25 cellular contexts compared by ENCODE assay signal in genomic region chr14:24556756-24557155, GRCh38. TPM values are rescaled to one million over a fixed set of nuclear protein-coding genes. Genes with fewer than 3 reads are reported as not detected.
DNase-seq lines count a peak whose midpoint lies in the region; ATAC-seq, FAIRE-seq and TF ChIP-seq lines count a peak whose summit lies in the region.
"Had no signal": no experiment of that assay in that cellular context is flagged by ENCODE, and none has a peak within 500 bp of the region (broad histone marks: within the 10 kb centered on the region; RNA-seq: fewer than 3 reads in every experiment).

No MANE protein-coding gene starts in this region.

- TF ChIP-seq POLR2A in GM12892 (IDR thresholded peaks at IDR 0.05; ENCODE audit: low read depth, low read length): no peak

- H3K27me3 Mint-ChIP-seq in MCF 10A (ENCODE audit: insufficient read depth, unreplicated experiment): no peaks in the 10 kb centered on the region

- no peak overlapping the region for H3K4me3 Mint-ChIP-seq in MCF 10A (ENCODE audit: unreplicated experiment)
- H3K4me3 Mint-ChIP-seq: activated naive CD4-positive, alpha-beta T cell treated with anti-CD3 and anti-CD28 coated beads for 36 hours; CD4-positive, CD25-positive, alpha-beta regulatory T cell; neural progenitor cell had no signal

- ATAC-seq in HG02840 (IDR thresholded peaks at IDR 0.05; ENCODE audit: low FRiP score, unreplicated experiment): no peak
- ATAC-seq: left lung, psoas muscle had no signal

- intact Hi-C loops in MCF 10A (cut with micrococcal nuclease): no loop called here

- H3K9me3 Mint-ChIP-seq in MCF 10A (ENCODE audit: unreplicated experiment): peaks cover 7% of the 10 kb centered on the region
- H3K9me3 Mint-ChIP-seq: neural progenitor cell had no signal

- no peak for FAIRE-seq in GM12892 (lab: Jason Lieb, UNC)
- FAIRE-seq: colon, endometrium had no signal

- TF ChIP-seq CTCF in MCF 10A (IDR thresholded peaks at IDR 0.05; ENCODE audit: unreplicated experiment): no peak

- no peaks in the 10 kb centered on the region for H3K36me3 ChIP-seq in MG63
- no peaks in the 10 kb centered on the region for H3K36me3 ChIP-seq in H7 (replicated peaks; ENCODE audit: control insufficient read depth, insufficient read depth, low read length)
- H3K36me3 ChIP-seq: ascending aorta, HAP-1, left lung, neural progenitor cell, spleen had no signal

- peaks cover 7% of the 10 kb centered on the region for H3K4me1 Mint-ChIP-seq in MCF 10A (ENCODE audit: insufficient read depth, unreplicated experiment)
- H3K4me1 Mint-ChIP-seq: CD4-positive, CD25-positive, alpha-beta regulatory T cell; neural progenitor cell had no signal

- POLR2A ChIA-PET in MCF 10A (lab: Yijun Ruan, JAX): no interaction called here

- no TSS peak for BruUV-seq in MCF 10A (replicated peaks; lab: Mats Ljungman, UMichigan)

- H3K27ac Mint-ChIP-seq in MCF 10A (ENCODE audit: low read depth, unreplicated experiment): peak overlapping the region; percentile 13
- H3K27ac Mint-ChIP-seq: activated naive CD4-positive, alpha-beta T cell treated with anti-CD3 and anti-CD28 coated beads for 36 hours; CD4-positive, CD25-positive, alpha-beta regulatory T cell; neural progenitor cell had no signal

- no peaks in the 10 kb centered on the region for H3K27me3 ChIP-seq in MG63
- H3K27me3 ChIP-seq in H7 (ENCODE audit: control insufficient read depth, insufficient read depth, low read length): no peaks in the 10 kb centered on the region
- H3K27me3 ChIP-seq: ascending aorta, left lung, neural progenitor cell, spleen, testis had no signal

- no peaks in the 10 kb centered on the region for H3K9me3 ChIP-seq in MG63
- H3K9me3 ChIP-seq: ascending aorta, HAP-1, left lung, psoas muscle, testis had no signal

- CTCF ChIA-PET in MCF 10A (lab: Yijun Ruan, JAX): no interaction called here

- peak; percentile 17 for DNase-seq in EH (ENCODE audit: low read depth)
- DNase-seq in MG63: peak; percentile 9
- peak; percentile 5 for DNase-seq in MCF 10A (ENCODE audit: unreplicated experiment)
- DNase-seq in kidney glomerular epithelial cell (lab: John Stamatoyannopoulos, UW): peak; percentile 19
- no peak for DNase-seq in H7
- DNase-seq in DMS53 treated with DMSO at 0.1 percent for 48 hours (lab: John Stamatoyannopoulos, UW; ENCODE audit: unreplicated experiment): no peak
- no peak for DNase-seq in GM12892 (ENCODE audit: insufficient read length)
- DNase-seq: activated CD4-positive, alpha-beta T cell treated with anti-CD3 and anti-CD28 coated beads, Interleukin-2, amount 50 U/mL, for 1 hour; activated naive CD4-positive, alpha-beta T cell treated with anti-CD3 and anti-CD28 coated beads for 36 hours; CD4-positive, CD25-positive, alpha-beta regulatory T cell; DMS79; foreskin melanocyte; KG1; left lung; NCI-H1105; PC-9; psoas muscle; spleen; testis had no signal

- no peaks in the 10 kb centered on the region for H3K36me3 Mint-ChIP-seq in MCF 10A (ENCODE audit: insufficient read depth, unreplicated experiment)
- H3K36me3 Mint-ChIP-seq: CD4-positive, CD25-positive, alpha-beta regulatory T cell; neural progenitor cell had no signal

- no peak overlapping the region for H3K4me3 ChIP-seq in MG63
- H3K4me3 ChIP-seq in H7 (ENCODE audit: insufficient read depth, low read depth, low read length): no peak overlapping the region
- H3K4me3 ChIP-seq: ascending aorta, HAP-1, left lung, neural progenitor cell, PC-9, psoas muscle, spleen, testis had no signal

RNA-seq across cellular contexts. Expression of gene CTSG, which starts 19.3 kb away (rescaled TPM):
- not detected in 2 replicates for total RNA-seq in MG63 (2014; rRNA removed; shearing (Covaris generic); ENCODE audit: low replicate concordance)
- total RNA-seq in MCF 10A (2022): not detected in 2 replicates
- 0.10 TPM in 1 of 2 replicates, not detected in the other for total RNA-seq in H7 (2014; rRNA removed; shearing (Covaris generic))
- not detected for polyA plus RNA-seq in GM12892 (2012; ENCODE audit: missing spikeins)
- total RNA-seq: ascending aorta; CD4-positive, CD25-positive, alpha-beta regulatory T cell; PC-9 had no signal
- polyA plus RNA-seq: CD4-positive, CD25-positive, alpha-beta regulatory T cell had no signal

RNA-seq across cellular contexts. Expression of gene CMA1, which starts 48.7 kb away (rescaled TPM):
- total RNA-seq in MG63 (2014; rRNA removed; shearing (Covaris generic); ENCODE audit: low replicate concordance): not detected in 2 replicates
- total RNA-seq in MCF 10A (2022): not detected in 2 replicates
- not detected in 2 replicates for total RNA-seq in H7 (2014; rRNA removed; shearing (Covaris generic))
- polyA plus RNA-seq in GM12892 (2012; ENCODE audit: missing spikeins): 0.81 TPM
- total RNA-seq: ascending aorta; CD4-positive, CD25-positive, alpha-beta regulatory T cell; left lung; PC-9; spleen; testis had no signal
- polyA plus RNA-seq: CD4-positive, CD25-positive, alpha-beta regulatory T cell had no signal

RNA-seq across cellular contexts. Expression of gene GZMH, which starts 52.7 kb away (rescaled TPM):
- not detected in 2 replicates for total RNA-seq in MG63 (2014; rRNA removed; shearing (Covaris generic); ENCODE audit: low replicate concordance)
- total RNA-seq in MCF 10A (2022): not detected in 2 replicates
- not detected in 2 replicates for total RNA-seq in H7 (2014; rRNA removed; shearing (Covaris generic))
- polyA plus RNA-seq in GM12892 (2012; ENCODE audit: missing spikeins): not detected
- total RNA-seq: PC-9 had no signal

Comparison
In these comparisons a context has a peak if more than half of its experiments do, and no peak if none do; other contexts are left out.
1. DNase-seq: peak in EH (single experiment), MG63 (single experiment), MCF 10A (single experiment) and kidney glomerular epithelial cell (single experiment); none in H7 (single experiment), DMS53 treated with DMSO at 0.1 percent for 48 hours (single experiment) and GM12892 (single experiment).